In the genomic region with DNA sequence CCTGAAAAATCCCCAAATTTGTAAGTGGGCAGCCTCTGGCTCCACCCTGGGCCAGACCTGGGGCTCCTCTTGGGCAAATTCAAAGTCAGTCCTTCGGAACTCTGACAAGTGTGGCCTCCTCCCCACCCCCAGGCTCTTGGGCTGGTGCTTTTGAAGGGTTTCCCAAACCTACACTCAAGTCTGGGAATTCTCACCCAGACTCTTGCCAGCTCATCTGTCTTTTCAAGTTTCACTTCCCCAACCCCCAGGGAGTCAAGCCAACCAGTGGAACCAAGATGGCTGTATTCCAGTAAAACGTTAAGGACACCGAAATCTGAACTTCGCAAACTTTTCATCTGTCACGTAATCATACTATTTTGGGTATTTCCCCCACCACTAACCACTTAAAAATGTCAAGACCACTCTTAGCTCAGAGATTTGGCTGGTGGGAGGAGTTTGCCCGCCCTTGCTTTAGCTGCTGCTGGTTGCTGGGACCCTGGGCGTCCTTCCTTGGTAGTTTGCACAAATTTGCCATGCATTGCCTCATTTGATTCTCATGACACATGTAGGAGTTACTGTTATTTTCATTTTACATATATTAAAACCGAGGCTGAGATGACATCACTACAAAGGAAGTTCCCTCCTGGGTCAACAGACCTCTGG, we compare ENCODE assay signal across 7 cellular contexts. TPM values are rescaled to one million over a fixed set of nuclear protein-coding genes. Genes with fewer than 3 reads are reported as not detected.
A peak's percentile ranks its signal among the peaks of the same experiment; 100 is the strongest.
DNase-seq lines count a peak whose midpoint lies in the region; ATAC-seq, FAIRE-seq and TF ChIP-seq lines count a peak whose summit lies in the region.

No MANE protein-coding gene starts in this region.

- no peak for FAIRE-seq in bronchial epithelial cell (lab: Jason Lieb, UNC)

- H3K4ac ChIP-seq in trophoblast cell (ENCODE audit: low read depth, low read length) = no peak overlapping the region

- H3K4me3 ChIP-seq in bronchial epithelial cell (ENCODE audit: low read depth, low read length) (no peak overlapping the region), trophoblast cell (ENCODE audit: low read depth, low read length) (no peak overlapping the region)

- H2BK5ac ChIP-seq in trophoblast cell (ENCODE audit: low read depth, low read length, poor library complexity) = no peak overlapping the region

- no peak overlapping the region for H3K14ac ChIP-seq in trophoblast cell (ENCODE audit: low read length)

- no peaks in the 10 kb centered on the region for H3K79me1 ChIP-seq in trophoblast cell (ENCODE audit: low read length)

- WGBS in trophoblast cell (ENCODE audit: extremely low coverage, insufficient coverage, insufficient read length) = no CpG with 5 or more reads among the region's 8 CpGs

- no peak overlapping the region for H3K18ac ChIP-seq in trophoblast cell (ENCODE audit: low read length)

- H2AFZ ChIP-seq in trophoblast cell (ENCODE audit: insufficient read depth, low read length, poor library complexity) = no peak overlapping the region

- H2BK12ac ChIP-seq in trophoblast cell (ENCODE audit: low read length) = no peak overlapping the region

- no peak overlapping the region for H2AK5ac ChIP-seq in trophoblast cell (ENCODE audit: low read length)

- no peak overlapping the region for H4K91ac ChIP-seq in trophoblast cell (ENCODE audit: low read depth, low read length)

- DNase-seq in SIG-M5 treated with dmso at 0.1 percent for 504 hours (lab: John Stamatoyannopoulos, UW; ENCODE audit: unreplicated experiment) (peak; percentile 99), bronchial epithelial cell (ENCODE audit: low read depth) (peak; percentile 63), trophoblast cell (peak; percentile 53 to 55), NCI-H1105 (lab: John Stamatoyannopoulos, UW) (no peak), AG08395 (ENCODE audit: low spot score) (no peak)

- peaks cover 5 to 12% of the 10 kb centered on the region in 2 experiments for H3K4me1 ChIP-seq in trophoblast cell (ENCODE audit: control insufficient read depth in 1 of 2, insufficient read depth in 2 of 2, low read length in 2 of 2)

- peaks cover 2% of the 10 kb centered on the region for H3K79me2 ChIP-seq in trophoblast cell (ENCODE audit: control insufficient read depth, insufficient read depth, low read length, poor library complexity)

- H4K12ac ChIP-seq in trophoblast cell (ENCODE audit: low read depth, low read length) = no peak overlapping the region

- H2BK120ac ChIP-seq in trophoblast cell (ENCODE audit: insufficient read depth, low read length, poor library complexity) = no peak overlapping the region

- ATAC-seq in GM18870 (IDR thresholded peaks at IDR 0.05; ENCODE audit: unreplicated experiment) (peak; percentile 47), HG02943 (IDR thresholded peaks at IDR 0.05; ENCODE audit: low read depth, unreplicated experiment) (peak; percentile 38)

- H3K27me3 ChIP-seq in bronchial epithelial cell (ENCODE audit: control insufficient read depth, insufficient read depth, low read length) (no peaks in the 10 kb centered on the region), trophoblast cell (ENCODE audit: insufficient read depth, low read length) (no peaks in the 10 kb centered on the region)

- H3K36me3 ChIP-seq in bronchial epithelial cell (ENCODE audit: control insufficient read depth, insufficient read depth, low read length) = peaks cover 29% of the 10 kb centered on the region
- peaks cover 28 to 37% of the 10 kb centered on the region in 2 experiments for H3K36me3 ChIP-seq in trophoblast cell (ENCODE audit: control insufficient read depth in 1 of 2, insufficient read depth in 2 of 2, low read length in 2 of 2)

- H3K4me2 ChIP-seq in trophoblast cell (ENCODE audit: low read length) = no peak overlapping the region

- H3K9ac ChIP-seq in trophoblast cell (ENCODE audit: low read length) = no peak overlapping the region

- H4K8ac ChIP-seq in trophoblast cell (ENCODE audit: low read depth, low read length) = no peak overlapping the region

- H3K23ac ChIP-seq in trophoblast cell (ENCODE audit: low read length) = no peak overlapping the region

- no peak for TF ChIP-seq CTCF in bronchial epithelial cell (IDR thresholded peaks at IDR 0.05; ENCODE audit: insufficient read depth, low read length, severe bottlenecking)

- H3K27ac ChIP-seq in trophoblast cell (ENCODE audit: low read depth, low read length) = no peak overlapping the region

- H3K9me3 ChIP-seq in trophoblast cell (ENCODE audit: insufficient read depth, low read depth, low read length) = no peaks in the 10 kb centered on the region

RNA-seq across cellular contexts. Expression of gene MYO1G, which starts 1.7 kb away (rescaled TPM):
- total RNA-seq in bronchial epithelial cell = 0.13 and 0.26 TPM in 2 replicates
- 0.03 TPM in 2 replicates for polyA plus RNA-seq in trophoblast cell (2013)

RNA-seq across cellular contexts. Expression of gene CCM2, which starts 19.5 kb away (rescaled TPM):
- 45.0 and 49.9 TPM in 2 replicates for total RNA-seq in bronchial epithelial cell
- polyA plus RNA-seq in trophoblast cell (2013) = 25.9 and 26.5 TPM in 2 replicates

Comparison
In these comparisons a context has a peak if more than half of its experiments do, and no peak if none do; other contexts are left out.
1. DNase-seq: peak in SIG-M5 treated with dmso at 0.1 percent for 504 hours (single experiment), bronchial epithelial cell (single experiment) and trophoblast cell (2 of 2); none in NCI-H1105 (single experiment) and AG08395 (single experiment).